Comparison of ENCODE assay signal across 32 cellular contexts in genomic region chr1:39505289-39505688, GRCh38. TPM values are rescaled to one million over a fixed set of nuclear protein-coding genes. Genes with fewer than 3 reads are reported as not detected.
"Had no signal": no experiment of that assay in that cellular context is flagged by ENCODE, and none has a peak within 500 bp of the region (broad histone marks: within the 10 kb centered on the region; RNA-seq: fewer than 3 reads in every experiment).

No MANE protein-coding gene starts in this region.

- H3K36me3 ChIP-seq: adrenal gland, brain microvascular endothelial cell had no signal

- FAIRE-seq: astrocyte, TTC549 had no signal

- H3K4me1 ChIP-seq: adrenal gland had no signal

- H3K4me3 ChIP-seq: adrenal gland, body of pancreas had no signal

- H3K9me3 ChIP-seq: adrenal gland, body of pancreas had no signal

- H3K27me3 ChIP-seq: adrenal gland, body of pancreas, brain microvascular endothelial cell had no signal

- H3K27ac ChIP-seq: adrenal gland, body of pancreas, brain microvascular endothelial cell, VCaP had no signal

- DNase-seq: activated B cell treated with CpG ODN at 0.5 μM for 24 hours; activated CD4-positive, alpha-beta memory T cell treated with anti-CD3 and anti-CD28 coated beads for 36 hours; activated CD4-positive, alpha-beta T cell treated with anti-CD3 and anti-CD28 coated beads for 4 hours; activated CD4-positive, alpha-beta T cell treated with anti-CD3 and anti-CD28 coated beads, Interleukin-2, amount 10 ng/mL, durations not matched to agents 24 days and 14 days; activated CD4-positive, alpha-beta T cell treated with anti-CD3 and anti-CD28 coated beads, Interleukin-2, amount 50 U/mL, for 1 hour; activated CD4-positive, alpha-beta T cell treated with anti-CD3 and anti-CD28 coated beads, Interleukin-2, amount 50 U/mL, for 4 hours; activated CD4-positive, CD25-positive, alpha-beta regulatory T cell treated with anti-CD3 and anti-CD28 coated beads, Interleukin-2, amount 50 U/mL, for 72 hours; activated CD8-positive, alpha-beta memory T cell treated with anti-CD3 and anti-CD28 coated beads, Interleukin-2, amount 50 U/mL, for 4 hours; activated CD8-positive, alpha-beta T cell treated with anti-CD3 and anti-CD28 coated beads for 36 hours; activated effector memory CD4-positive, alpha-beta T cell treated with anti-CD3 and anti-CD28 coated beads, Interleukin-2, amount 50 U/mL, for 16 hours; activated gamma-delta T cell treated with Interleukin-2 at 50 U/mL for 16 hours; activated naive CD4-positive, alpha-beta T cell; activated naive CD4-positive, alpha-beta T cell treated with anti-CD3 and anti-CD28 coated beads for 36 hours; activated naive CD4-positive, alpha-beta T cell treated with anti-CD3 and anti-CD28 coated beads, Interleukin-2, amount 50 U/mL, for 16 hours; activated naive CD8-positive, alpha-beta T cell treated with anti-CD3 and anti-CD28 coated beads for 36 hours; activated T-cell treated with anti-CD3 and anti-CD28 coated beads for 4 hours; activated T-cell treated with anti-CD3 and anti-CD28 coated beads, Interleukin-2, amount 50 U/mL, for 1 hour; activated T-cell treated with anti-CD3 and anti-CD28 coated beads, Interleukin-2, amount 50 U/mL, for 4 hours; activated T-cell treated with anti-CD3 and anti-CD28 coated beads, Interleukin-2, amount 50 U/mL, for 72 hours; adrenal gland; amniotic stem cell; body of pancreas; brain microvascular endothelial cell; central memory CD4-positive, alpha-beta T cell; T-helper 1 cell; T-helper 2 cell; T-helper 9 cell had no signal

RNA-seq across cellular contexts. Expression of gene BMP8A, which starts 13.9 kb away (rescaled TPM):
- total RNA-seq: activated CD4-positive, alpha-beta memory T cell treated with anti-CD3 and anti-CD28 coated beads for 36 hours; activated CD4-positive, alpha-beta T cell treated with anti-CD3 and anti-CD28 coated beads, Interleukin-2, amount 10 ng/mL, durations not matched to agents 24 days and 14 days; activated naive CD4-positive, alpha-beta T cell treated with anti-CD3 and anti-CD28 coated beads for 36 hours; activated T-helper 1 cell treated with anti-CD3 and anti-CD28 coated beads, Interleukin-12 subunit alpha, Interleukin-12 subunit beta, Interleukin-2, Interleukin-4 antibody, amounts not matched to agents 30 ng/mL and 10 ng/mL and 1 ng/mL, durations not matched to agents 14 hours and 24 hours and 36 hours; aorta had no signal
- polyA plus RNA-seq: aorta had no signal
